ENCODE assay signal across 30 cellular contexts in the genomic region with DNA sequence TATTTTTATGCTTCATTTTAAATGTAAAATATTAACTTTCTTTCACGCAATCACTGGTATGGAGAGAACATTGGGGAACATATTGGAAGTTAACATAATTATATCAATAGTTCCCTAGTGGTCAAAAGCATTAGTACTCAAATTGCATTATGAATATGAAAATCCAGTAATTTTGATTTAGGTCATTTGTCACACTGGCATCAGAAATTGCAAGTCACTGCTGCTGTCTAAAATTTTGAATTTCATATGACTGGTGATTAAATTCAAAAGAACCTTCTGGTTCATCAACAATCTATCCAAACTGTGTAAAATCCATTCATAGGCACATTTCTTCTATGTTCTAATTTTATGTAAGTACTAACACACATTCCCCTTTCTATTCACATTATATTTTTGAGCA.
"Had no signal": no experiment of that assay in that cellular context is flagged by ENCODE, and none has a peak within 500 bp of the region (broad histone marks: within the 10 kb centered on the region; RNA-seq: fewer than 3 reads in every experiment).

No MANE protein-coding gene starts in this region.

- H3K4me3 Mint-ChIP-seq: natural killer cell; nephron; neural progenitor cell; stimulated activated memory B cell treated with anti-CD40 and anti-IgM and Interleukin-4, amounts not matched to agents 10 μg/mL and 1 μg/mL and 100 μg/mL, for 72 hours; stimulated activated naive CD8-positive, alpha-beta T cell treated with anti-CD3 and anti-CD28 coated beads, Interleukin-15, amount 100 ng/mL, for 72 hours had no signal

- H3K27me3 Mint-ChIP-seq: progenitor cell of endocrine pancreas; stimulated activated memory B cell treated with anti-CD40 and anti-IgM and Interleukin-4, amounts not matched to agents 10 μg/mL and 1 μg/mL and 100 μg/mL, for 72 hours; stimulated activated naive CD8-positive, alpha-beta T cell treated with anti-CD3 and anti-CD28 coated beads, Interleukin-15, amount 100 ng/mL, for 72 hours had no signal

- H3K9me3 ChIP-seq: ovary, psoas muscle, suprapubic skin, testis, tibial artery, upper lobe of left lung, vagina had no signal

- H3K4me1 ChIP-seq: neural progenitor cell, parathyroid adenoma, psoas muscle, spleen, suprapubic skin, testis, tibial artery, transverse colon, upper lobe of left lung, vagina had no signal

- H3K4me3 ChIP-seq: neural progenitor cell, ovary, psoas muscle, skin epidermis, smooth muscle cell, spleen, suprapubic skin, testis, tibial artery, transverse colon, upper lobe of left lung, vagina had no signal

- H3K27ac ChIP-seq: neural progenitor cell, ovary, parathyroid adenoma, psoas muscle, skin epidermis, spleen, suprapubic skin, testis, tibial artery, transverse colon, upper lobe of left lung, vagina had no signal

- H3K4me1 Mint-ChIP-seq: natural killer cell; nephron; neural progenitor cell; stimulated activated memory B cell treated with anti-CD40 and anti-IgM and Interleukin-4, amounts not matched to agents 10 μg/mL and 1 μg/mL and 100 μg/mL, for 72 hours; stimulated activated naive CD8-positive, alpha-beta T cell treated with anti-CD3 and anti-CD28 coated beads, Interleukin-15, amount 100 ng/mL, for 72 hours had no signal

- H3K9me3 Mint-ChIP-seq: nephron, neural progenitor cell had no signal

- H3K36me3 Mint-ChIP-seq: neural progenitor cell; stimulated activated memory B cell treated with anti-CD40 and anti-IgM and Interleukin-4, amounts not matched to agents 10 μg/mL and 1 μg/mL and 100 μg/mL, for 72 hours had no signal

- H3K27ac Mint-ChIP-seq: natural killer cell; nephron; neural progenitor cell; progenitor cell of endocrine pancreas; stimulated activated memory B cell treated with anti-CD40 and anti-IgM and Interleukin-4, amounts not matched to agents 10 μg/mL and 1 μg/mL and 100 μg/mL, for 72 hours; stimulated activated naive CD8-positive, alpha-beta T cell treated with anti-CD3 and anti-CD28 coated beads, Interleukin-15, amount 100 ng/mL, for 72 hours had no signal

- DNase-seq: natural killer cell; occipital lobe; ovary; psoas muscle; spleen; stimulated activated CD4-positive, alpha-beta T cell treated with anti-CD3 and anti-CD28 coated beads, Interleukin-12 subunit alpha, Interleukin-12 subunit beta, amount 100 ng/mL, for 4 hours; stimulated activated CD4-positive, alpha-beta T cell treated with anti-CD3 and anti-CD28 coated beads, Interleukin-1b, Interleukin-23, amount 100 ng/mL, for 48 hours; stimulated activated CD4-positive, alpha-beta T cell treated with anti-CD3 and anti-CD28 coated beads, Interleukin-4, amount 100 ng/mL, for 1 hour; stimulated activated CD4-positive, alpha-beta T cell treated with anti-CD3 and anti-CD28 coated beads, Interleukin-4, amount 100 ng/mL, for 4 hours; stimulated activated CD8-positive, alpha-beta memory T cell treated with anti-CD3 and anti-CD28 coated beads, Interleukin-4, amount 100 ng/mL, for 48 hours; stimulated activated naive CD4-positive, alpha-beta T cell; stimulated activated naive CD8-positive, alpha-beta T cell treated with anti-CD3 and anti-CD28 coated beads, Interleukin-15, amount 100 ng/mL, for 72 hours; stimulated activated naive CD8-positive, alpha-beta T cell treated with anti-CD3 and anti-CD28 coated beads, Interleukin-15, Interleukin-2, amounts not matched to agents 100 U/mL and 50 U/mL, for 24 hours; substantia nigra; testis; tibial artery; transverse colon had no signal

- H3K4me2 ChIP-seq: neural progenitor cell, smooth muscle cell had no signal

- FAIRE-seq: urothelium cell line had no signal

- H3K36me3 ChIP-seq: neural progenitor cell, ovary, spleen, suprapubic skin, tibial artery, transverse colon, upper lobe of left lung, vagina had no signal

- ATAC-seq: natural killer cell; psoas muscle; right cardiac atrium; sciatic nerve; stimulated activated memory B cell treated with anti-CD40 and anti-IgM and Interleukin-4, amounts not matched to agents 10 μg/mL and 1 μg/mL and 100 μg/mL, for 72 hours; stimulated activated naive CD8-positive, alpha-beta T cell treated with anti-CD3 and anti-CD28 coated beads, Interleukin-15, amount 100 ng/mL, for 72 hours; stimulated activated naive CD8-positive, alpha-beta T cell treated with anti-CD3 and anti-CD28 coated beads, Interleukin-15, Interleukin-2, amounts not matched to agents 100 U/mL and 50 U/mL, for 24 hours had no signal

- H3K27me3 ChIP-seq: neural progenitor cell, ovary, spleen, suprapubic skin, testis, tibial artery, transverse colon, upper lobe of left lung, vagina had no signal

- H3K9ac ChIP-seq: neural progenitor cell, parathyroid adenoma had no signal

- H2AFZ ChIP-seq: neural progenitor cell, parathyroid adenoma had no signal
